1 cellular context compared by ENCODE assay signal in genomic region chr11:8963569-8964323, GRCh38.
TF ChIP-seq lines count a peak whose summit lies in the region.

No MANE protein-coding gene starts in this region.

TF ChIP-seq in K562, 482 proteins besides CTCF, POLR2A, EP300 and RAD21 (continues in another document):
- TF ChIP-seq BCLAF1 (IDR thresholded peaks at IDR 0.05; ENCODE audit: borderline replicate concordance in 1 of 2, control insufficient read depth in 1 of 2, low read depth in 2 of 2, low read length in 1 of 2): no peak
- no peak for TF ChIP-seq MLX (CRISPR knock-in tag; conservative IDR thresholded peaks at IDR 0.05)
- TF ChIP-seq ZNF644 (tag; IDR thresholded peaks at IDR 0.05; ENCODE audit: low read depth): no peak
- TF ChIP-seq ZNF592 (IDR thresholded peaks at IDR 0.05): no peak
- TF ChIP-seq FOXA3 (CRISPR knock-in tag; conservative IDR thresholded peaks at IDR 0.05 in 1 of 2, IDR thresholded peaks at IDR 0.05 in 1 of 2): peak in 1 of 2 experiments; percentile 27; a peak in 1 of 4 replicates
- peak; percentile 51 for TF ChIP-seq PKNOX1 (IDR thresholded peaks at IDR 0.05)
- 0 out of 2 replicates have a peak, but pooled peaks have one; percentile 2 for TF ChIP-seq TAF7 (tag; IDR thresholded peaks at IDR 0.05)
- no peak for TF ChIP-seq ERF (CRISPR knock-in tag; IDR thresholded peaks at IDR 0.05)
- peak; percentile 80 to 81; a peak in 3 of 4 replicates for TF ChIP-seq NRF1 (conservative IDR thresholded peaks at IDR 0.05 in 1 of 2, IDR thresholded peaks at IDR 0.05 in 1 of 2)
- TF ChIP-seq NKRF (IDR thresholded peaks at IDR 0.05; ENCODE audit: borderline replicate concordance): peak; percentile 92
- TF ChIP-seq CTBP1 (IDR thresholded peaks at IDR 0.05; ENCODE audit: borderline replicate concordance): no peak
- TF ChIP-seq MAFG (tag; conservative IDR thresholded peaks at IDR 0.05): no peak
- no peak for TF ChIP-seq GABPB1 (CRISPR knock-in tag; IDR thresholded peaks at IDR 0.05)
- peak; percentile 73 for TF ChIP-seq DACH1 (IDR thresholded peaks at IDR 0.05; ENCODE audit: partially characterized antibody)
- peak; percentile 62 for TF ChIP-seq HMGN3 (IDR thresholded peaks at IDR 0.05; ENCODE audit: borderline replicate concordance, extremely low read depth, insufficient read length, low read depth, low read length)
- no peak for TF ChIP-seq ZNF318 (IDR thresholded peaks at IDR 0.05; ENCODE audit: borderline replicate concordance in 1 of 2, low read depth in 1 of 2)
- TF ChIP-seq STAT5A (IDR thresholded peaks at IDR 0.05; ENCODE audit: borderline replicate concordance, low read length): no peak
- TF ChIP-seq PATZ1 (CRISPR knock-in tag; IDR thresholded peaks at IDR 0.05; ENCODE audit: borderline replicate concordance): no peak
- TF ChIP-seq FOXP1 (CRISPR knock-in tag; IDR thresholded peaks at IDR 0.05): peak; percentile 63; the same call in 1 of the 2 replicates
- peak; percentile 84 for TF ChIP-seq U2AF1 (optimal IDR thresholded peaks at IDR 0.05; ENCODE audit: low read depth, low read length)
- no peak for TF ChIP-seq NCOA4 (IDR thresholded peaks at IDR 0.05; ENCODE audit: partially characterized antibody)
- 0 out of 2 replicates have a peak, but pooled peaks have one; percentile 35 for TF ChIP-seq ARID4B (CRISPR knock-in tag; IDR thresholded peaks at IDR 0.05)
- TF ChIP-seq CHCHD3 (CRISPR knock-in tag; IDR thresholded peaks at IDR 0.05): no peak
